Comparison of ENCODE assay signal across 22 cellular contexts in the genomic region with DNA sequence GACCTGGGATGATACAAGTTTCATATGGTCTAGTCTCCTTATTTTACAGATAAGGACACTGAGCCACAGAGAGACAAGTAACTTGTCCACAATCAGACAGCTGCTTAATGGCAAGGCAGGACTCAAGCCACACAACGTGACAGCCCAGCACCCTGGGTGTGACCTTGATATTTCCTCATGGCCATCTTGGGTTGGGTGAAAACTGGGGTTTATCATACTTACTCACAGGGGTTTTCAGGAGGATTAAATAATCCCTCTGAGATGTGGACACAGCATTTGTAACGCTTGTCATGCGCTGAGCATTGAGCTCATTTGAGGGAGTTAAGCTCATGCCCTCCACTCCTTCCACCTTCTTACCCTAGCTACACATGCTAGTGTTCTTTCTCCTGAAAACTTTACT. TPM values are rescaled to one million over a fixed set of nuclear protein-coding genes. Genes with fewer than 3 reads are reported as not detected.
DNase-seq lines count a peak whose midpoint lies in the region; ATAC-seq, FAIRE-seq and TF ChIP-seq lines count a peak whose summit lies in the region.
"Had no signal": no experiment of that assay in that cellular context is flagged by ENCODE, and none has a peak within 500 bp of the region (broad histone marks: within the 10 kb centered on the region; RNA-seq: fewer than 3 reads in every experiment).

No MANE protein-coding gene starts in this region.

- H3K27me3 ChIP-seq in left ventricle myocardium inferior (ENCODE audit: low read depth) (no peaks in the 10 kb centered on the region), esophagus squamous epithelium (no peaks in the 10 kb centered on the region)
- H3K27me3 ChIP-seq: BLaER1 treated with 17β-estradiol and CSF1 and Interleukin-3, amounts not matched to agents 10 nM and 100 nM had no signal

- TF ChIP-seq CTCF in left ventricle myocardium inferior (IDR thresholded peaks at IDR 0.05; ENCODE audit: borderline replicate concordance) (no peak), esophagus squamous epithelium (IDR thresholded peaks at IDR 0.05) (no peak)

- H3K4me3 Mint-ChIP-seq in activated T-helper 17 cell treated with anti-CD3 and anti-CD28 coated beads, Interleukin-2, amount 50 U/mL, for 72 hours = no peak overlapping the region
- H3K4me3 Mint-ChIP-seq: B cell; CD4-positive, CD25-positive, alpha-beta regulatory T cell; CD8-positive, alpha-beta memory T cell; H9 had no signal

- H3K36me3 ChIP-seq in left ventricle myocardium inferior (peaks cover 56% of the 10 kb centered on the region), esophagus squamous epithelium (peaks cover 0 to 5% (median 0%) of the 10 kb centered on the region in 3 donors)
- H3K36me3 ChIP-seq: BLaER1 treated with 17β-estradiol and CSF1 and Interleukin-3, amounts not matched to agents 10 nM and 100 nM had no signal

- no peak for DNase-seq in left ventricle myocardium inferior
- DNase-seq in Right ventricle myocardium superior = no peak
- DNase-seq in esophagus squamous epithelium (lab: John Stamatoyannopoulos, UW) = no peak
- no peak for DNase-seq in urothelium cell line (ENCODE audit: low spot score)
- no peak for DNase-seq in MV-4-11 (lab: John Stamatoyannopoulos, UW)
- no peak for DNase-seq in activated T-cell treated with anti-CD3 and anti-CD28 coated beads for 4 hours
- no peak for DNase-seq in Kasumi-1 (lab: John Stamatoyannopoulos, UW)
- DNase-seq: 8988T; CD4-positive, CD25-positive, alpha-beta regulatory T cell; CD8-positive, alpha-beta memory T cell; COR-L47; DMS 273 treated with DMSO at 0.1 percent for 48 hours; DMS53; DND-41; EL; H9 had no signal

- TF ChIP-seq POLR2A in esophagus squamous epithelium (IDR thresholded peaks at IDR 0.05) = no peak

- no peaks in the 10 kb centered on the region for H3K36me3 Mint-ChIP-seq in activated T-helper 17 cell treated with anti-CD3 and anti-CD28 coated beads, Interleukin-2, amount 50 U/mL, for 72 hours (ENCODE audit: low read depth)

- peak overlapping the region; percentile 52 for H3K27ac ChIP-seq in left ventricle myocardium inferior (replicated peaks)
- H3K27ac ChIP-seq in esophagus squamous epithelium = peak overlapping the region in 3 of 4 donors; percentile 53 to 71 (median 60)
- H3K27ac ChIP-seq: BLaER1 treated with 17β-estradiol and CSF1 and Interleukin-3, amounts not matched to agents 10 nM and 100 nM had no signal

- 73 to 92% methylated on average over 3 of the region's 3 CpGs for WGBS in esophagus squamous epithelium, 2 donors

- H3K9me3 Mint-ChIP-seq in activated T-helper 17 cell treated with anti-CD3 and anti-CD28 coated beads, Interleukin-2, amount 50 U/mL, for 72 hours = no peaks in the 10 kb centered on the region
- H3K9me3 Mint-ChIP-seq: CD4-positive, CD25-positive, alpha-beta regulatory T cell; CD8-positive, alpha-beta memory T cell; H9 had no signal

- no peak for ATAC-seq in Right ventricle myocardium superior (ENCODE audit: poor library complexity)
- ATAC-seq in activated T-helper 17 cell treated with anti-CD3 and anti-CD28 coated beads, Interleukin-2, amount 50 U/mL, for 72 hours (replicated peaks) = peak; percentile 12
- ATAC-seq: GM12878, HepG2 had no signal

- H3K4me1 Mint-ChIP-seq in activated T-helper 17 cell treated with anti-CD3 and anti-CD28 coated beads, Interleukin-2, amount 50 U/mL, for 72 hours = peaks cover 10% of the 10 kb centered on the region
- H3K4me1 Mint-ChIP-seq: B cell had no signal

- intact Hi-C loops in left ventricle myocardium inferior (cut with micrococcal nuclease) (no loop called here), Right ventricle myocardium superior (cut with DNase I) (no loop called here), esophagus squamous epithelium (cut with DNase I) (no loop called here)

- H3K9me3 ChIP-seq in left ventricle myocardium inferior (replicated peaks) (no peaks in the 10 kb centered on the region), esophagus squamous epithelium (no peaks in the 10 kb centered on the region)
- H3K9me3 ChIP-seq: BLaER1 treated with 17β-estradiol and CSF1 and Interleukin-3, amounts not matched to agents 10 nM and 100 nM had no signal

- peak; percentile 52 for FAIRE-seq in urothelium cell line (lab: Jason Lieb, UNC)
- FAIRE-seq: GM12878, H1, HepG2 had no signal

- H3K4me3 ChIP-seq in left ventricle myocardium inferior (no peak overlapping the region), esophagus squamous epithelium (no peak overlapping the region)
- H3K4me3 ChIP-seq: BLaER1 treated with 17β-estradiol and CSF1 and Interleukin-3, amounts not matched to agents 10 nM and 100 nM; GM12878 had no signal

- H3K4me1 ChIP-seq in left ventricle myocardium inferior = peaks cover 96% of the 10 kb centered on the region
- H3K4me1 ChIP-seq in esophagus squamous epithelium = peaks cover 3 to 31% (median 13%) of the 10 kb centered on the region in 3 donors
- H3K4me1 ChIP-seq: BLaER1 treated with 17β-estradiol and CSF1 and Interleukin-3, amounts not matched to agents 10 nM and 100 nM had no signal

- H3K27me3 Mint-ChIP-seq in activated T-helper 17 cell treated with anti-CD3 and anti-CD28 coated beads, Interleukin-2, amount 50 U/mL, for 72 hours = no peaks in the 10 kb centered on the region
- H3K27me3 Mint-ChIP-seq: CD4-positive, CD25-positive, alpha-beta regulatory T cell had no signal

- no peak overlapping the region for H3K27ac Mint-ChIP-seq in activated T-helper 17 cell treated with anti-CD3 and anti-CD28 coated beads, Interleukin-2, amount 50 U/mL, for 72 hours
- H3K27ac Mint-ChIP-seq: B cell, H9 had no signal

RNA-seq across cellular contexts. Expression of a gene that starts 58.0 kb away (rescaled TPM):
- total RNA-seq in left ventricle myocardium inferior = 674 TPM
- total RNA-seq in Right ventricle myocardium superior = 772 TPM
- total RNA-seq in activated T-helper 17 cell treated with anti-CD3 and anti-CD28 coated beads, Interleukin-2, amount 50 U/mL, for 72 hours = 100 to 1,000 TPM in 1 of 2 donors, 10 to 100 TPM in 1; 58.7 to 154 TPM
- total RNA-seq in esophagus squamous epithelium = 100 to 1,000 TPM; 185 to 345 (median 304) TPM
